1 cellular context compared by ENCODE assay signal in genomic region chr16:58433569-58433951, GRCh38.
TF ChIP-seq lines count a peak whose summit lies in the region.

No MANE protein-coding gene starts in this region.

TF ChIP-seq in K562, 482 proteins besides CTCF, POLR2A, EP300 and RAD21 (continued from another document and continues in another):
- TF ChIP-seq CUX1 (CRISPR knock-in tag; IDR thresholded peaks at IDR 0.05) (peak; percentile 81), CREB5 (CRISPR knock-in tag; IDR thresholded peaks at IDR 0.05) (no peak), ZNF507 (tag; conservative IDR thresholded peaks at IDR 0.05) (peak; percentile 43; the same call in 1 of the 2 replicates), GATA2 (CRISPR knock-in tag; IDR thresholded peaks at IDR 0.05) (no peak), ZNF146 (CRISPR knock-in tag; IDR thresholded peaks at IDR 0.05; ENCODE audit: unreplicated experiment) (no peak), FOXP1 (CRISPR knock-in tag; IDR thresholded peaks at IDR 0.05) (0 out of 2 replicates have a peak, but pooled peaks have one; percentile 27), DMBX1 (CRISPR knock-in tag; IDR thresholded peaks at IDR 0.05; ENCODE audit: borderline replicate concordance) (peak; percentile 80), ZNF589 (CRISPR knock-in tag; IDR thresholded peaks at IDR 0.05; ENCODE audit: low read depth) (peak; percentile 98), TEAD2 (tag; IDR thresholded peaks at IDR 0.05) (peak; percentile 85; the same call in 1 of the 2 replicates), RREB1 (CRISPR knock-in tag; IDR thresholded peaks at IDR 0.05) (peak; percentile 76; the same call in 1 of the 2 replicates), SMAD4 (CRISPR knock-in tag; conservative IDR thresholded peaks at IDR 0.05) (peak; percentile 92), NONO (IDR thresholded peaks at IDR 0.05; ENCODE audit: low read depth in 2 of 2, low read length in 1 of 2) (no peak), PYGO2 (tag; IDR thresholded peaks at IDR 0.05) (peak; percentile 94), MAZ (CRISPR knock-in tag; conservative IDR thresholded peaks at IDR 0.05 in 1 of 2, IDR thresholded peaks at IDR 0.05 in 1 of 2) (peak in 1 of 2 experiments; percentile 65; a peak in 1 of 4 replicates), ZNF197 (CRISPR knock-in tag; IDR thresholded peaks at IDR 0.05; ENCODE audit: low read depth) (peak; percentile 90; the same call in 1 of the 2 replicates), HINFP (tag; conservative IDR thresholded peaks at IDR 0.05; ENCODE audit: low read depth) (peak; percentile 35; the same call in 1 of the 2 replicates), ZNF239 (CRISPR knock-in tag; IDR thresholded peaks at IDR 0.05) (peak; percentile 62; the same call in 1 of the 2 replicates), BCL6 (CRISPR knock-in tag; IDR thresholded peaks at IDR 0.05) (peak; percentile 93), HIVEP1 (CRISPR knock-in tag; IDR thresholded peaks at IDR 0.05) (peak; percentile 88), ZBTB17 (CRISPR knock-in tag; IDR thresholded peaks at IDR 0.05) (peak; percentile 83), NR2C2 (CRISPR knock-in tag; IDR thresholded peaks at IDR 0.05) (no peak), NR2C2 (tag; IDR thresholded peaks at IDR 0.05) (peak; percentile 19; the same call in 1 of the 2 replicates), CREM (IDR thresholded peaks at IDR 0.05; ENCODE audit: low read depth) (peak; percentile 33; the same call in 1 of the 2 replicates), RERE (CRISPR knock-in tag; IDR thresholded peaks at IDR 0.05; ENCODE audit: borderline replicate concordance) (no peak), ATF1 (CRISPR knock-in tag; IDR thresholded peaks at IDR 0.05) (no peak), ATF1 (tag; IDR thresholded peaks at IDR 0.05) (0 out of 2 replicates have a peak, but pooled peaks have one; percentile 21), TSHZ1 (CRISPR knock-in tag; IDR thresholded peaks at IDR 0.05) (peak; percentile 66; the same call in 1 of the 2 replicates)
- TF ChIP-seq, protein P1, sequence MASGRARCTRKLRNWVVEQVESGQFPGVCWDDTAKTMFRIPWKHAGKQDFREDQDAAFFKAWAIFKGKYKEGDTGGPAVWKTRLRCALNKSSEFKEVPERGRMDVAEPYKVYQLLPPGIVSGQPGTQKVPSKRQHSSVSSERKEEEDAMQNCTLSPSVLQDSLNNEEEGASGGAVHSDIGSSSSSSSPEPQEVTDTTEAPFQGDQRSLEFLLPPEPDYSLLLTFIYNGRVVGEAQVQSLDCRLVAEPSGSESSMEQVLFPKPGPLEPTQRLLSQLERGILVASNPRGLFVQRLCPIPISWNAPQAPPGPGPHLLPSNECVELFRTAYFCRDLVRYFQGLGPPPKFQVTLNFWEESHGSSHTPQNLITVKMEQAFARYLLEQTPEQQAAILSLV (tag; IDR thresholded peaks at IDR 0.05), result peak; percentile 71
